In genomic region chr2:20156051-20156730, GRCh38 we compare ENCODE assay signal across 16 cellular contexts.
DNase-seq lines count a peak whose midpoint lies in the region; FAIRE-seq and TF ChIP-seq lines count a peak whose summit lies in the region.
"Had no signal": no experiment of that assay in that cellular context is flagged by ENCODE, and none has a peak within 500 bp of the region (broad histone marks: within the 10 kb centered on the region; RNA-seq: fewer than 3 reads in every experiment).

No MANE protein-coding gene starts in this region.

- 22 to 67% (median 40%) methylated on average over 3 of the region's 3 CpGs for WGBS in small intestine, 3 donors

- H3K36me3 ChIP-seq in DOHH2 (ENCODE audit: control insufficient read depth, low read length) (no peaks in the 10 kb centered on the region), Karpas-422 (ENCODE audit: insufficient read depth, low read length) (peaks cover 16% of the 10 kb centered on the region), colonic mucosa (no peaks in the 10 kb centered on the region), small intestine (ENCODE audit: control insufficient read depth in 2 of 2, insufficient read depth in 2 of 2, low read length in 2 of 2) (no peaks in the 10 kb centered on the region)

- intact Hi-C loops in colonic mucosa (cut with DNase I): no loop called here

- H3K9me3 ChIP-seq in DOHH2 (ENCODE audit: control insufficient read depth, insufficient read depth, low read length) (no peaks in the 10 kb centered on the region), Karpas-422 (ENCODE audit: low read length) (no peaks in the 10 kb centered on the region), colonic mucosa (no peaks in the 10 kb centered on the region), small intestine (ENCODE audit: control insufficient read depth, low read depth) (no peaks in the 10 kb centered on the region)
- H3K9me3 ChIP-seq: Caco-2 had no signal

- no peak for FAIRE-seq in small intestine (lab: Jason Lieb, UNC)
- FAIRE-seq: GM18507, H54 had no signal

- peaks cover 42% of the 10 kb centered on the region for H3K4me1 ChIP-seq in DOHH2 (ENCODE audit: control insufficient read depth, low read length)
- H3K4me1 ChIP-seq in Karpas-422 (ENCODE audit: low read length): peaks cover 87% of the 10 kb centered on the region
- peaks cover 4% of the 10 kb centered on the region for H3K4me1 ChIP-seq in colonic mucosa
- H3K4me1 ChIP-seq in small intestine (ENCODE audit: control insufficient read depth in 2 of 2, insufficient read depth in 1 of 2, low read depth in 1 of 2, low read length in 1 of 2): peaks cover 2 to 8% of the 10 kb centered on the region in 2 donors

- no peaks in the 10 kb centered on the region for H3K79me2 ChIP-seq in DOHH2 (ENCODE audit: control insufficient read depth, low read length)
- peaks cover 41% of the 10 kb centered on the region for H3K79me2 ChIP-seq in Karpas-422 (ENCODE audit: low read length)

- H3K27me3 ChIP-seq in DOHH2 (ENCODE audit: control insufficient read depth, low read length) (peaks cover 11% of the 10 kb centered on the region; the same call in 1 of the 2 replicates), Karpas-422 (ENCODE audit: low read length) (no peaks in the 10 kb centered on the region), colonic mucosa (no peaks in the 10 kb centered on the region), small intestine (ENCODE audit: control insufficient read depth in 2 of 2, insufficient read depth in 2 of 2, low read length in 2 of 2) (no peaks in the 10 kb centered on the region)

- H3F3A ChIP-seq in DOHH2 (ENCODE audit: control insufficient read depth, insufficient read depth): peaks cover 3% of the 10 kb centered on the region; the same call in 1 of the 2 replicates

- H3K9me2 ChIP-seq in DOHH2 (replicated peaks; ENCODE audit: control insufficient read depth, low read length) (no peaks in the 10 kb centered on the region), Karpas-422 (replicated peaks; ENCODE audit: insufficient read depth, low read length) (no peaks in the 10 kb centered on the region)

- H3K4me2 ChIP-seq in DOHH2 (ENCODE audit: low read length) (peak overlapping the region; percentile 36), Karpas-422 (ENCODE audit: low read depth, low read length, poor library complexity, severe bottlenecking) (peak overlapping the region; percentile 93)

- peak; percentile 95 for DNase-seq in Karpas-422
- no peak for DNase-seq in colonic mucosa
- peak; percentile 90 for DNase-seq in small intestine
- DNase-seq in mucosa of gallbladder (ENCODE audit: low spot score): no peak
- DNase-seq in NCI-H128 (lab: John Stamatoyannopoulos, UW; ENCODE audit: unreplicated experiment): no peak
- DNase-seq in stimulated activated CD4-positive, alpha-beta T cell treated with anti-CD3 and anti-CD28 coated beads, Interleukin-12 subunit alpha, Interleukin-12 subunit beta, amount 100 ng/mL, for 4 hours: no peak
- DNase-seq: Caco-2; CD8-positive, alpha-beta memory T cell; DND-41; GF-D8; IMR-90; KBM-7 had no signal

- no peak for TF ChIP-seq CTCF in DOHH2 (IDR thresholded peaks at IDR 0.05; ENCODE audit: low read depth, low read length, poor library complexity, severe bottlenecking)
- no peak for TF ChIP-seq CTCF in colonic mucosa (IDR thresholded peaks at IDR 0.05)

- H3K27ac ChIP-seq in DOHH2 (ENCODE audit: low read depth, low read length) (peak overlapping the region; percentile 44), Karpas-422 (ENCODE audit: low read length) (peak overlapping the region; percentile 100), colonic mucosa (peak overlapping the region; percentile 56), small intestine (ENCODE audit: low read depth in 1 of 2, low read length in 1 of 2) (peak overlapping the region; percentile 77 to 88)
- H3K27ac ChIP-seq: 22Rv1 had no signal

- H4K20me1 ChIP-seq in DOHH2 (ENCODE audit: control insufficient read depth, insufficient read depth, low read depth, low read length) (no peaks in the 10 kb centered on the region), Karpas-422 (ENCODE audit: insufficient read depth, low read depth, low read length) (no peaks in the 10 kb centered on the region)

- H3K9ac ChIP-seq in Karpas-422 (ENCODE audit: low read length): peak overlapping the region; percentile 75
- no peak overlapping the region for H3K9ac ChIP-seq in colonic mucosa (ENCODE audit: low read depth in 2 of 2, low read length in 2 of 2)

- no peak overlapping the region for H2AFZ ChIP-seq in Karpas-422 (ENCODE audit: low read length)

- H3K4me3 ChIP-seq in DOHH2 (ENCODE audit: low read length) (peak overlapping the region; percentile 6; the same call in 1 of the 2 replicates), Karpas-422 (ENCODE audit: low read length) (peak overlapping the region; percentile 68), colonic mucosa (no peak overlapping the region), small intestine (ENCODE audit: low read depth in 1 of 2, low read length in 2 of 2) (no peak overlapping the region)

Comparison
In these comparisons a context has a peak if more than half of its experiments do, and no peak if none do; other contexts are left out.
1. H3K27ac ChIP-seq: peak in every context shown above with its lines; median percentile 100 in Karpas-422; 82 in small intestine; 56 in colonic mucosa; 44 in DOHH2.
2. H3K4me3 ChIP-seq: peak in DOHH2 (single experiment) and Karpas-422 (single experiment); none in colonic mucosa (single experiment) and small intestine (0 of 2).
3. DNase-seq: peak in Karpas-422 (single experiment) and small intestine (single experiment); none in colonic mucosa (single experiment), mucosa of gallbladder (single experiment), NCI-H128 (single experiment) and stimulated activated CD4-positive, alpha-beta T cell treated with anti-CD3 and anti-CD28 coated beads, Interleukin-12 subunit alpha, Interleukin-12 subunit beta, amount 100 ng/mL, for 4 hours (single experiment).